Comparison of ENCODE assay signal across 11 cellular contexts in genomic region chr10:46557319-46558140, GRCh38. TPM values are rescaled to one million over a fixed set of nuclear protein-coding genes. Genes with fewer than 3 reads are reported as not detected.
DNase-seq lines count a peak whose midpoint lies in the region; ATAC-seq and TF ChIP-seq lines count a peak whose summit lies in the region.
"Had no signal": no experiment of that assay in that cellular context is flagged by ENCODE, and none has a peak within 500 bp of the region (broad histone marks: within the 10 kb centered on the region; RNA-seq: fewer than 3 reads in every experiment).

No MANE protein-coding gene starts in this region.

- H3K4me1 ChIP-seq in lower lobe of right lung (peaks cover 16% of the 10 kb centered on the region), tibial artery (peaks cover 0 to 19% (median 12%) of the 10 kb centered on the region in 4 donors)

- H3K36me3 ChIP-seq in lower lobe of right lung (no peaks in the 10 kb centered on the region), tibial artery (no peaks in the 10 kb centered on the region)
- H3K36me3 ChIP-seq: cardiac muscle cell had no signal

- DNase-seq in activated T-cell treated with anti-CD3 and anti-CD28 coated beads, Interleukin-2, amount 50 U/mL, for 24 hours, result peak; percentile 30
- DNase-seq in activated T-cell treated with anti-CD3 and anti-CD28 coated beads, Interleukin-2, amount 50 U/mL, for 1 hour, result no peak
- no peak for DNase-seq in activated naive CD8-positive, alpha-beta T cell treated with anti-CD3 and anti-CD28 coated beads, Interleukin-2, amount 10 ng/mL, durations not matched to agents 7 days and 5 days
- DNase-seq in lower lobe of right lung (peak; percentile 53), tibial artery (peak; percentile 16 to 67), SKM-1 (lab: John Stamatoyannopoulos, UW; ENCODE audit: unreplicated experiment) (no peak), GM19240 (ENCODE audit: insufficient read length, low spot score) (no peak)
- DNase-seq: NCI-H1930 had no signal

- H3K9me3 ChIP-seq in lower lobe of right lung, result no peaks in the 10 kb centered on the region
- no peaks in the 10 kb centered on the region for H3K9me3 ChIP-seq in tibial artery

- no peaks in the 10 kb centered on the region for H3K36me3 Mint-ChIP-seq in activated T-cell treated with anti-CD3 and anti-CD28 coated beads, Interleukin-2, amount 50 U/mL, for 24 hours (ENCODE audit: low read depth)
- no peaks in the 10 kb centered on the region for H3K36me3 Mint-ChIP-seq in activated naive CD8-positive, alpha-beta T cell treated with anti-CD3 and anti-CD28 coated beads, Interleukin-2, amount 10 ng/mL, durations not matched to agents 7 days and 5 days

- intact Hi-C loops in lower lobe of right lung (cut with DNase I) (no loop called here), tibial artery (cut with DNase I; ENCODE audit: low total_unique reads) (no loop called here)

- no peak overlapping the region for H3K27ac ChIP-seq in lower lobe of right lung
- H3K27ac ChIP-seq in tibial artery, result no peak overlapping the region
- H3K27ac ChIP-seq: cardiac muscle cell had no signal

- no peaks in the 10 kb centered on the region for H3K27me3 Mint-ChIP-seq in activated T-cell treated with anti-CD3 and anti-CD28 coated beads, Interleukin-2, amount 50 U/mL, for 24 hours
- H3K27me3 Mint-ChIP-seq in activated naive CD8-positive, alpha-beta T cell treated with anti-CD3 and anti-CD28 coated beads, Interleukin-2, amount 10 ng/mL, durations not matched to agents 7 days and 5 days, result no peaks in the 10 kb centered on the region

- no peaks in the 10 kb centered on the region for H3K9me3 Mint-ChIP-seq in activated T-cell treated with anti-CD3 and anti-CD28 coated beads, Interleukin-2, amount 50 U/mL, for 24 hours
- no peaks in the 10 kb centered on the region for H3K9me3 Mint-ChIP-seq in activated naive CD8-positive, alpha-beta T cell treated with anti-CD3 and anti-CD28 coated beads, Interleukin-2, amount 10 ng/mL, durations not matched to agents 7 days and 5 days

- H3K27me3 ChIP-seq in lower lobe of right lung (ENCODE audit: low read depth) (peaks cover 52% of the 10 kb centered on the region), tibial artery (peaks cover 7 to 64% of the 10 kb centered on the region in 2 donors)

- POLR2A ChIA-PET in activated naive CD8-positive, alpha-beta T cell treated with anti-CD3 and anti-CD28 coated beads, Interleukin-2, amount 10 ng/mL, durations not matched to agents 7 days and 5 days (lab: Charles Lee), result no interaction called here

- H3K4me3 Mint-ChIP-seq in activated T-cell treated with anti-CD3 and anti-CD28 coated beads, Interleukin-2, amount 50 U/mL, for 24 hours, result peak overlapping the region; percentile 59
- H3K4me3 Mint-ChIP-seq in activated naive CD8-positive, alpha-beta T cell treated with anti-CD3 and anti-CD28 coated beads, Interleukin-2, amount 10 ng/mL, durations not matched to agents 7 days and 5 days, result peak overlapping the region; percentile 61

- H3K27ac Mint-ChIP-seq in activated T-cell treated with anti-CD3 and anti-CD28 coated beads, Interleukin-2, amount 50 U/mL, for 24 hours, result no peak overlapping the region
- no peak overlapping the region for H3K27ac Mint-ChIP-seq in activated naive CD8-positive, alpha-beta T cell treated with anti-CD3 and anti-CD28 coated beads, Interleukin-2, amount 10 ng/mL, durations not matched to agents 7 days and 5 days

- H3K4me1 Mint-ChIP-seq in activated T-cell treated with anti-CD3 and anti-CD28 coated beads, Interleukin-2, amount 50 U/mL, for 24 hours (ENCODE audit: low read depth), result peaks cover 4% of the 10 kb centered on the region
- peaks cover 3% of the 10 kb centered on the region for H3K4me1 Mint-ChIP-seq in activated naive CD8-positive, alpha-beta T cell treated with anti-CD3 and anti-CD28 coated beads, Interleukin-2, amount 10 ng/mL, durations not matched to agents 7 days and 5 days

- no peak for TF ChIP-seq CTCF in lower lobe of right lung (IDR thresholded peaks at IDR 0.05)
- no peak for TF ChIP-seq CTCF in tibial artery (IDR thresholded peaks at IDR 0.05)

- no peak overlapping the region for H3K4me3 ChIP-seq in lower lobe of right lung
- no peak overlapping the region for H3K4me3 ChIP-seq in tibial artery

- no peak for ATAC-seq in activated naive CD8-positive, alpha-beta T cell treated with anti-CD3 and anti-CD28 coated beads, Interleukin-2, amount 10 ng/mL, durations not matched to agents 7 days and 5 days (ENCODE audit: low read depth)
- ATAC-seq in lower lobe of right lung (no peak), HG03095 (IDR thresholded peaks at IDR 0.05; ENCODE audit: unreplicated experiment) (no peak)

RNA-seq across cellular contexts. Expression of gene GPRIN2, which starts 1.1 kb away (rescaled TPM):
- total RNA-seq in activated naive CD8-positive, alpha-beta T cell treated with anti-CD3 and anti-CD28 coated beads, Interleukin-2, amount 10 ng/mL, durations not matched to agents 7 days and 5 days, result not detected
- 42.1 TPM for total RNA-seq in lower lobe of right lung
- total RNA-seq: T-helper 2 cell treated with Interferon-gamma antibody and Interleukin-4, amounts not matched to agents 100 ng/mL and 5 ng/mL, for 36 hours had no signal

RNA-seq across cellular contexts. Expression of gene SYT15, which starts 21.4 kb away (rescaled TPM):
- 1 to 10 TPM; 1.1 to 1.4 TPM for total RNA-seq in activated naive CD8-positive, alpha-beta T cell treated with anti-CD3 and anti-CD28 coated beads, Interleukin-2, amount 10 ng/mL, durations not matched to agents 7 days and 5 days
- 34.5 TPM for total RNA-seq in lower lobe of right lung

Comparison
In these comparisons a context has a peak if more than half of its experiments do, and no peak if none do; other contexts are left out.
1. DNase-seq: peak in activated T-cell treated with anti-CD3 and anti-CD28 coated beads, Interleukin-2, amount 50 U/mL, for 24 hours (single experiment), lower lobe of right lung (single experiment) and tibial artery (2 of 2); none in activated T-cell treated with anti-CD3 and anti-CD28 coated beads, Interleukin-2, amount 50 U/mL, for 1 hour (single experiment), activated naive CD8-positive, alpha-beta T cell treated with anti-CD3 and anti-CD28 coated beads, Interleukin-2, amount 10 ng/mL, durations not matched to agents 7 days and 5 days (single experiment), SKM-1 (single experiment) and GM19240 (single experiment).
2. RNA of gene GPRIN2, which starts 1.1 kb away (total RNA-seq): 42.1 TPM in lower lobe of right lung (single experiment); not detected in activated naive CD8-positive, alpha-beta T cell treated with anti-CD3 and anti-CD28 coated beads, Interleukin-2, amount 10 ng/mL, durations not matched to agents 7 days and 5 days; every median in the first group is over 10 times any median in the second.
3. RNA of gene SYT15, which starts 21.4 kb away (total RNA-seq): 34.5 TPM in lower lobe of right lung (single experiment); 1.1 to 1.4 TPM in activated naive CD8-positive, alpha-beta T cell treated with anti-CD3 and anti-CD28 coated beads, Interleukin-2, amount 10 ng/mL, durations not matched to agents 7 days and 5 days; every median in the first group is over 10 times any median in the second.